16 cellular contexts compared by ENCODE assay signal in genomic region chr3:186616299-186616617, GRCh38. TPM values are rescaled to one million over a fixed set of nuclear protein-coding genes. Genes with fewer than 3 reads are reported as not detected.
"Had no signal": no experiment of that assay in that cellular context is flagged by ENCODE, and none has a peak within 500 bp of the region (broad histone marks: within the 10 kb centered on the region; RNA-seq: fewer than 3 reads in every experiment).

No MANE protein-coding gene starts in this region.

- H3K9me3 ChIP-seq: gastrocnemius medialis, spleen, upper lobe of right lung had no signal

- DNase-seq: activated CD8-positive, alpha-beta memory T cell treated with anti-CD3 and anti-CD28 coated beads, Interleukin-2, amount 50 U/mL, for 48 hours; activated gamma-delta T cell treated with Interleukin-2 at 50 U/mL for 16 hours; cerebellar nuclear complex; spleen; stimulated activated CD4-positive, alpha-beta T cell treated with anti-CD3 and anti-CD28 coated beads, Interleukin-4, amount 100 ng/mL, for 4 hours had no signal

- H3K27ac ChIP-seq: gastrocnemius medialis, parathyroid adenoma, spleen, upper lobe of right lung had no signal

- H3K4me3 ChIP-seq: lung, upper lobe of right lung had no signal

- FAIRE-seq: kidney had no signal

- H3K79me2 ChIP-seq: parathyroid adenoma had no signal

- H3K4me1 ChIP-seq: parathyroid adenoma, upper lobe of right lung had no signal

- H3K36me3 ChIP-seq: gastrocnemius medialis, spleen, upper lobe of right lung had no signal

- H3K36me3 Mint-ChIP-seq: activated naive CD8-positive, alpha-beta T cell had no signal

- H3K27ac Mint-ChIP-seq: nephron had no signal

- H3K9me3 Mint-ChIP-seq: activated CD4-positive, alpha-beta T cell treated with anti-CD3 and anti-CD28 coated beads, Interleukin-2, amount 10 ng/mL, durations not matched to agents 7 days and 5 days; nephron had no signal

RNA-seq across cellular contexts. Expression of gene AHSG, which starts 3.4 kb away (rescaled TPM):
- total RNA-seq: activated CD4-positive, alpha-beta T cell treated with anti-CD3 and anti-CD28 coated beads, Interleukin-2, amount 10 ng/mL, durations not matched to agents 7 days and 5 days; bronchial epithelial cell; esophagus mucosa; kidney; renal cortical epithelial cell; upper lobe of right lung had no signal
- polyA plus RNA-seq: spleen had no signal

RNA-seq across cellular contexts. Expression of gene FETUB, which starts 23.9 kb away (rescaled TPM):
- total RNA-seq: activated CD4-positive, alpha-beta T cell treated with anti-CD3 and anti-CD28 coated beads, Interleukin-2, amount 10 ng/mL, durations not matched to agents 7 days and 5 days; bronchial epithelial cell; esophagus mucosa; gastrocnemius medialis; kidney; lung; renal cortical epithelial cell; spleen; upper lobe of right lung had no signal
- polyA plus RNA-seq: lung, spleen had no signal

RNA-seq across cellular contexts. Expression of gene HRG, which starts 49.6 kb away (rescaled TPM):
- total RNA-seq: activated CD4-positive, alpha-beta T cell treated with anti-CD3 and anti-CD28 coated beads, Interleukin-2, amount 10 ng/mL, durations not matched to agents 7 days and 5 days; bronchial epithelial cell; spleen; upper lobe of right lung had no signal
- polyA plus RNA-seq: lung, spleen had no signal
